ENCODE assay signal across 6 cellular contexts in the genomic region with DNA sequence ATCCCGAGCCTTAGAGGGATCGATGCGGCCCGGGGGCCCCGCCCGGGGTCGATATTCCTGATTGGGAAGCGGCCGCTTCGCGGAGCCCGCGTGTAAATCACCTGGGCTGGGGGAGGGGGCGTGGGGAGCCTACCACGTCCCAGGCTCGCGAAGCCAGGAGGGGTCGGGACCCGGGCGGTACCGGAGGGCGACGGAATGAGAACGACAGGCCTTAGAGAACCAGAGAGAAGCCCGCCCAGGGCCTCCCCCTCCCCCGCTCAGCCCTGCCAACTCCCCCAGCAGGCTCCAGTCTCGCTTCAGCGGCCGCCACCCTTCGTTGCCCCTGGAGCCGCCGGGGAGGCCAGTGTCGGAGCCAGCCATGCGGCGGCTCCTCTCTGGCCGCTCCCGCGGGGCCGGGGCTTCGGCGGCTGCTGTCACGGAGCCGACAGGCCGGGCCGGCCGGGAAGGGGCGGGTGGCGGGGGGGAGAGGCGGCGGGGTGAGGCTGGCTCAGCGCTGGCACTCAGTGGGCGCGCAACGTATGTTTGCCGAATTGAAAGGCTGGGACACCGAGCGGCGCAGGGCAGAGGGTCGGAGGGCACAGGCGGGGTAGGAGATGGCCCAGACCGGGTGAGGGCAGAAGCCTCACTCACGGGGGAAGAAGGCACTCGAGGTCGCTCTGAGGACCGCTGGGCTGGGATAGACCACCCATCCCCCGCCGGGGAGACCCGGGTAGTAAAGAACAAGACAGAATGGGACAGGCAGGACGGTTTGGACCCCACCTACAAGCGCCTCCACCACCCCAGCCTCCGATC. TPM values are rescaled to one million over a fixed set of nuclear protein-coding genes. Genes with fewer than 3 reads are reported as not detected.
DNase-seq lines count a peak whose midpoint lies in the region; ATAC-seq and TF ChIP-seq lines count a peak whose summit lies in the region.

No MANE protein-coding gene starts in this region.

- no peaks in the 10 kb centered on the region for H3K79me1 ChIP-seq in mesendoderm (ENCODE audit: low read length)

- H3K4ac ChIP-seq in mesendoderm (ENCODE audit: low read depth, low read length): no peak overlapping the region

- H3K36me3 ChIP-seq in mesendoderm (ENCODE audit: control insufficient read depth, insufficient read depth, low read length): no peaks in the 10 kb centered on the region

- peaks cover 45% of the 10 kb centered on the region for H3K27me3 ChIP-seq in mesendoderm (ENCODE audit: insufficient read depth, low read length, poor library complexity)

- no peak overlapping the region for H2BK5ac ChIP-seq in mesendoderm (ENCODE audit: low read length)

- no CpG with 5 or more reads among the region's 71 CpGs for WGBS in mesendoderm (ENCODE audit: extremely low coverage, insufficient coverage, low lambda C conversion rate)

- H3K27ac ChIP-seq in mesendoderm (ENCODE audit: low read depth, low read length): no peak overlapping the region

- no peak overlapping the region for H2AK5ac ChIP-seq in mesendoderm (ENCODE audit: low read length)

- no peak overlapping the region for H3K23ac ChIP-seq in mesendoderm (ENCODE audit: low read length)

- peak overlapping the region; percentile 52 for H3K4me2 ChIP-seq in mesendoderm (ENCODE audit: low read length)

- no peaks in the 10 kb centered on the region for H3K79me2 ChIP-seq in mesendoderm (ENCODE audit: control insufficient read depth, insufficient read depth, low read length)

- ATAC-seq in omental fat pad (ENCODE audit: low FRiP score) (no peak), GM18907 (IDR thresholded peaks at IDR 0.05; ENCODE audit: unreplicated experiment) (no peak)

- no peak overlapping the region for H4K5ac ChIP-seq in mesendoderm (ENCODE audit: low read length)

- peak; percentile 72 for DNase-seq in DMS 273 (lab: John Stamatoyannopoulos, UW; ENCODE audit: unreplicated experiment)
- DNase-seq in DMS 273 treated with DMSO at 0.1 percent for 48 hours (lab: John Stamatoyannopoulos, UW): no peak
- peak; percentile 42 to 49 for DNase-seq in activated T-cell treated with anti-CD3 and anti-CD28 coated beads, Interleukin-2, amount 50 U/mL, for 48 hours
- DNase-seq in mesendoderm: peak; percentile 49
- DNase-seq in omental fat pad (ENCODE audit: low spot score): no peak

- H2BK120ac ChIP-seq in mesendoderm (ENCODE audit: low read depth, low read length): no peak overlapping the region

- H3K18ac ChIP-seq in mesendoderm (ENCODE audit: low read length): no peak overlapping the region

- peaks cover 5% of the 10 kb centered on the region for H3K4me1 ChIP-seq in mesendoderm (ENCODE audit: control insufficient read depth, low read depth, low read length)

- H3K9ac ChIP-seq in mesendoderm (ENCODE audit: low read length): no peak overlapping the region

- H3K56ac ChIP-seq in mesendoderm (ENCODE audit: low read length): peak overlapping the region; percentile 19

- no peak overlapping the region for H2BK15ac ChIP-seq in mesendoderm (replicated peaks; ENCODE audit: low read depth)

- no peak overlapping the region for H3K4me3 ChIP-seq in mesendoderm (ENCODE audit: low read length)

- no peak for TF ChIP-seq CTCF in omental fat pad (IDR thresholded peaks at IDR 0.05)

- no peak overlapping the region for H4K8ac ChIP-seq in mesendoderm (ENCODE audit: low read depth, low read length)

RNA-seq across cellular contexts. Expression of a gene that starts 1.4 kb away (rescaled TPM):
- polyA plus RNA-seq in mesendoderm (2013, experiment 1 of 2): 0.41 TPM
- 0.32 TPM for polyA plus RNA-seq in mesendoderm (2013, experiment 2 of 2)
- total RNA-seq in omental fat pad: 1 to 10 TPM in 3 of 4 donors, not detected in 1; 1.8 to 9.2 (median 3.0) TPM

RNA-seq across cellular contexts. Expression of a gene that starts 8.3 kb away (rescaled TPM):
- 0.06 TPM for polyA plus RNA-seq in mesendoderm (2013, experiment 1 of 2)
- 0.04 TPM for polyA plus RNA-seq in mesendoderm (2013, experiment 2 of 2)
- 1 to 10 TPM in 1 of 4 donors, under 1 TPM in 1, not detected in 2; 0.65 to 1.1 TPM for total RNA-seq in omental fat pad

RNA-seq across cellular contexts. Expression of a gene that starts 22.0 kb away (rescaled TPM):
- polyA plus RNA-seq in mesendoderm (2013, experiment 1 of 2): 36.3 TPM
- polyA plus RNA-seq in mesendoderm (2013, experiment 2 of 2): 36.3 TPM
- total RNA-seq in omental fat pad: 10 to 100 TPM in 2 of 4 donors, 1 to 10 TPM in 2; 8.0 to 16.2 (median 9.7) TPM

RNA-seq across cellular contexts. Expression of a gene that starts 22.2 kb away (rescaled TPM):
- polyA plus RNA-seq in mesendoderm (2013, experiment 1 of 2): 57.2 TPM
- polyA plus RNA-seq in mesendoderm (2013, experiment 2 of 2): 56.2 TPM
- total RNA-seq in omental fat pad: 1 to 10 TPM in 1 of 4 donors, under 1 TPM in 1, not detected in 2; 0.37 to 1.6 TPM

RNA-seq across cellular contexts. Expression of a gene that starts 50.3 kb away (rescaled TPM):
- polyA plus RNA-seq in mesendoderm (2013, experiment 1 of 2): 0.49 TPM
- 0.49 TPM for polyA plus RNA-seq in mesendoderm (2013, experiment 2 of 2)
- 1 to 10 TPM; 1.3 to 4.4 (median 2.7) TPM for total RNA-seq in omental fat pad

Comparison
In these comparisons a context has a peak if more than half of its experiments do, and no peak if none do; other contexts are left out.
1. DNase-seq: peak in DMS 273 (single experiment), activated T-cell treated with anti-CD3 and anti-CD28 coated beads, Interleukin-2, amount 50 U/mL, for 48 hours (2 of 2) and mesendoderm (single experiment); none in DMS 273 treated with DMSO at 0.1 percent for 48 hours (single experiment) and omental fat pad (single experiment).